Comparison of ENCODE assay signal across 8 cellular contexts in the genomic region with DNA sequence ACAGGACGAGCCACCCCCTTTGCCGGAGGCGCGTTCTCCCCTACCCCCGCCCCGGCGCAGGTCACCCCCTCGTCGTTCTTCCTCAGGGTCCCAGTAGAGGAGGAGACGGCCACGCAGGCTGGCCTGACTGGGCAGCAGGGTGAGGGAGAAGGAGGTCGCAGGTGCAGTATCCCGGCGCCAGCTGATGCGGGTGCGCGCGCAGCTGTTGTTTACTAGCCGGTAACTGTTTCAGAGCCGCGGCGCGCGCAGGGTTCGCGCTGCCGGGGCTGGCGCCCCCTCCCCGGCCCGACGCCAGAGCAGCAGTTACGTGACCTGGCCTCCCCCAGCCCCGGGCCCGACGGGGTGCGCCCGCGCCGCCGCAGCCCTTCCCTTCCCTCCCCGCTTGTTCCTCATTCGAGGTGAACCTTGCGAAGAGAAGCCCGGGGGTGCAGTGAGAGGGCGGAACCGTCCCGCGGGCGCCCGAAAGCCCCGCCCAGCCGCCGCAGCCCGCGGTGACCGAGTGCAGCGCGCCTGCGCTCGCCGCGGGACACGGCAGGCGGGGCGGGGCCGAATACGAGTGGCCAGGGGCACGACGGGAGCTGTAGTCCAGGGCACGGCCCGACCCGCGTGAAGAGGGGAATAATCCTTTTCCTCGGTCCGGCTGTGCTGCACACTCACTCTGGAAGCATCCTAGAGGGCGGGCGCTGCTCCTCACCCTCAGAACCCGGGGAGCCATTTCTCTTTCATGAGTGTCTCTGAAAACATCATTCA. TPM values are rescaled to one million over a fixed set of nuclear protein-coding genes. Genes with fewer than 3 reads are reported as not detected.
DNase-seq lines count a peak whose midpoint lies in the region; ATAC-seq and TF ChIP-seq lines count a peak whose summit lies in the region.

SLC12A6 (minus strand) TSS at position 225 of the 750 bp plus-strand sequence. CDS start 1,101 bp downstream, outside the sequence.

- intact Hi-C loops in PC-3 (cut with micrococcal nuclease) = loop anchor here (1.0 kb wide), 1 partner anchor 227 kb away; no protein-coding TSS in a partner anchor

- H3K36me3 ChIP-seq in PC-3 (ENCODE audit: low read depth, low read length) = peaks cover 18% of the 10 kb centered on the region
- peaks cover 5 to 9% of the 10 kb centered on the region in 2 donors for H3K36me3 ChIP-seq in mucosa of rectum (ENCODE audit: control insufficient read depth in 2 of 2, insufficient read depth in 2 of 2, low read length in 2 of 2)

- H3F3A ChIP-seq in PC-3 (ENCODE audit: low read length, unreplicated experiment) = peaks cover 25% of the 10 kb centered on the region

- H3K79me2 ChIP-seq in PC-3 (ENCODE audit: low read length) = peaks cover 75% of the 10 kb centered on the region

- H3K4me3 ChIP-seq in PC-3 (ENCODE audit: low read length) (peak within 1 kb of the TSS; percentile 90), mucosa of rectum (ENCODE audit: low read length in 2 of 2) (peak within 1 kb of the TSS; percentile 80 to 81)

- no TSS peak for BruUV-seq in PC-3 (replicated peaks; lab: Mats Ljungman, UMichigan)

- DNase-seq in DMS 273 (lab: John Stamatoyannopoulos, UW; ENCODE audit: unreplicated experiment) = peak; percentile 94
- DNase-seq in HuH-7 (ENCODE audit: low spot score) = peak; percentile 77
- peak; percentile 95 for DNase-seq in PC-3
- peak; percentile 92 for DNase-seq in activated T-cell treated with anti-CD3 and anti-CD28 coated beads for 48 hours (ENCODE audit: low read depth)
- DNase-seq in epithelial cell of prostate (ENCODE audit: low read depth, low spot score) = peak; percentile 61
- DNase-seq in stimulated activated CD8-positive, alpha-beta memory T cell treated with anti-CD3 and anti-CD28 coated beads, Interleukin-4, amount 100 ng/mL, for 4 hours (ENCODE audit: low read depth in 2 of 2, low spot score in 1 of 2) = peak; percentile 71 to 81

- peaks cover 68% of the 10 kb centered on the region for H3K4me1 ChIP-seq in PC-3 (ENCODE audit: insufficient read depth, low read length)
- H3K4me1 ChIP-seq in mucosa of rectum (ENCODE audit: control insufficient read depth in 2 of 2, insufficient read depth in 2 of 2, low read length in 2 of 2) = peaks cover 5 to 11% of the 10 kb centered on the region in 2 donors

- no peaks in the 10 kb centered on the region for H3K9me2 ChIP-seq in PC-3 (replicated peaks; ENCODE audit: low read length)

- H3K4me2 ChIP-seq in PC-3 (ENCODE audit: low read length) = peak within 1 kb of the TSS; percentile 96

- no peaks in the 10 kb centered on the region for H3K9me3 ChIP-seq in PC-3 (ENCODE audit: low read length)
- no peaks in the 10 kb centered on the region for H3K9me3 ChIP-seq in mucosa of rectum (ENCODE audit: control insufficient read depth in 2 of 2, low read length in 2 of 2)

- H3K27ac ChIP-seq in PC-3 (ENCODE audit: low read length) (peak within 1 kb of the TSS; percentile 93), epithelial cell of prostate (peak within 1 kb of the TSS; percentile 66), mucosa of rectum (ENCODE audit: low read depth in 2 of 2, low read length in 2 of 2) (peak within 1 kb of the TSS; percentile 89 to 92)

- no peaks in the 10 kb centered on the region for H4K20me1 ChIP-seq in PC-3 (ENCODE audit: low read length)

- CTCF ChIA-PET in PC-3 (lab: Charles Lee) = interaction anchor here (0.7 to 1.0 kb wide), 4 partner anchors 62 to 291 kb away, joined by 3 to 5 read pairs (median 3); partner anchors contain the start of gene KATNBL1

- peak within 1 kb of the TSS; percentile 73 for H2AFZ ChIP-seq in PC-3 (ENCODE audit: low read length)

- ATAC-seq in GM21515 (IDR thresholded peaks at IDR 0.05; ENCODE audit: unreplicated experiment) (peak; percentile 71), PC-3 (peak; percentile 82)

- POLR2A ChIA-PET in PC-3 (lab: Charles Lee; ENCODE audit: unreplicated experiment) = interaction anchor here (0.6 to 0.7 kb wide), 2 partner anchors 30 to 228 kb away, joined by 3 to 5 read pairs; partner anchors contain the start of gene LPCAT4

- no peak for TF ChIP-seq CTCF in PC-3 (conservative IDR thresholded peaks at IDR 0.05; ENCODE audit: low read depth, low read length)

- H3K27me3 ChIP-seq in PC-3 (ENCODE audit: low read length) (no peaks in the 10 kb centered on the region), mucosa of rectum (ENCODE audit: control insufficient read depth in 2 of 2, insufficient read depth in 2 of 2, low read length in 2 of 2) (no peaks in the 10 kb centered on the region)

- H3K9ac ChIP-seq in PC-3 (ENCODE audit: low read length) (peak within 1 kb of the TSS; percentile 77), mucosa of rectum (ENCODE audit: low read depth in 1 of 2, low read length in 2 of 2) (peak within 1 kb of the TSS; percentile 66 to 85)

RNA-seq across cellular contexts. Expression of gene SLC12A6, which starts in this region (rescaled TPM):
- total RNA-seq in PC-3 (2014; rRNA removed) = 22.9 TPM in 2 replicates

Comparison
In these comparisons a context has a peak if more than half of its experiments do, and no peak if none do; other contexts are left out.
1. Peak in every context shown above with its lines: DNase-seq, ATAC-seq, H3K4me3 ChIP-seq and H3K27ac ChIP-seq.